In genomic region chr3:8416965-8417364, GRCh38 we compare ENCODE assay signal across 9 cellular contexts.
DNase-seq lines count a peak whose midpoint lies in the region; ATAC-seq and TF ChIP-seq lines count a peak whose summit lies in the region.
"Had no signal": no experiment of that assay in that cellular context is flagged by ENCODE, and none has a peak within 500 bp of the region (broad histone marks: within the 10 kb centered on the region; RNA-seq: fewer than 3 reads in every experiment).

No MANE protein-coding gene starts in this region.

- no peak for TF ChIP-seq POLR2A in prostate gland (IDR thresholded peaks at IDR 0.05)

- DNase-seq in A172 (ENCODE audit: low spot score) (peak; percentile 22), RPMI7951 (ENCODE audit: low read depth) (peak; percentile 48), iPS-NIHi11 (ENCODE audit: low spot score) (peak; percentile 37), hepatic stellate cell (ENCODE audit: low spot score) (no peak), prostate gland (ENCODE audit: low spot score) (no peak), AML-193 (lab: John Stamatoyannopoulos, UW) (no peak)
- DNase-seq: stimulated activated naive B cell treated with anti-CD40 and anti-IgM and Interleukin-4, amounts not matched to agents 10 μg/mL and 1 μg/mL and 100 μg/mL, for 72 hours had no signal

- WGBS in prostate gland = 67% methylated on average over 4 of the region's 4 CpGs

- no peaks in the 10 kb centered on the region for H3K4me1 ChIP-seq in prostate gland (replicated peaks)

- no peak overlapping the region for H3K27ac ChIP-seq in prostate gland

- no peaks in the 10 kb centered on the region for H3K36me3 ChIP-seq in prostate gland

- ATAC-seq in GM18502 (IDR thresholded peaks at IDR 0.05; ENCODE audit: poor library complexity, unreplicated experiment) = peak; percentile 62
- ATAC-seq in GM21447 (IDR thresholded peaks at IDR 0.05; ENCODE audit: unreplicated experiment) = no peak

- TF ChIP-seq CTCF in prostate gland (IDR thresholded peaks at IDR 0.05) = no peak

- intact Hi-C loops in prostate gland (cut with DNase I) = no loop called here

- H3K9me3 ChIP-seq in prostate gland = no peaks in the 10 kb centered on the region

- no peak overlapping the region for H3K4me3 ChIP-seq in prostate gland

- no peaks in the 10 kb centered on the region for H3K27me3 ChIP-seq in prostate gland (replicated peaks; ENCODE audit: insufficient read depth)

Comparison
In these comparisons a context has a peak if more than half of its experiments do, and no peak if none do; other contexts are left out.
1. DNase-seq: peak in A172 (single experiment), RPMI7951 (single experiment) and iPS-NIHi11 (single experiment); none in hepatic stellate cell (single experiment), prostate gland (single experiment) and AML-193 (0 of 2).